32 cellular contexts compared by ENCODE assay signal in genomic region chr1:15706751-15707150, GRCh38. TPM values are rescaled to one million over a fixed set of nuclear protein-coding genes. Genes with fewer than 3 reads are reported as not detected.
DNase-seq lines count a peak whose midpoint lies in the region; ATAC-seq and TF ChIP-seq lines count a peak whose summit lies in the region.
"Had no signal": no experiment of that assay in that cellular context is flagged by ENCODE, and none has a peak within 500 bp of the region (broad histone marks: within the 10 kb centered on the region; RNA-seq: fewer than 3 reads in every experiment).

No MANE protein-coding gene starts in this region.

- TF ChIP-seq CTCF in lower lobe of right lung (IDR thresholded peaks at IDR 0.05), result no peak

- H3K9ac ChIP-seq in trophoblast cell (ENCODE audit: low read length), result no peak overlapping the region
- H3K9ac ChIP-seq: neural progenitor cell had no signal

- H3K9me3 Mint-ChIP-seq in activated CD8-positive, alpha-beta T cell treated with anti-CD3 and anti-CD28 coated beads, Interleukin-2, amount 10 ng/mL, durations not matched to agents 7 days and 5 days (ENCODE audit: insufficient read depth), result no peaks in the 10 kb centered on the region
- H3K9me3 Mint-ChIP-seq: activated CD8-positive, alpha-beta T cell treated with anti-CD3 and anti-CD28 coated beads for 36 hours; activated naive CD4-positive, alpha-beta T cell treated with anti-CD3 and anti-CD28 coated beads, Interleukin-2, amount 50 U/mL, for 24 hours; activated T-helper 2 cell treated with anti-CD3 and anti-CD28 coated beads, Interferon-gamma antibody, Interleukin-2, Interleukin-4, amounts not matched to agents 10 μg/mL and 5 μg/mL and 100 μg/mL, durations not matched to agents 14 hours and 24 hours and 36 hours; IgD-negative memory B cell; neural progenitor cell had no signal

- H2AK5ac ChIP-seq in trophoblast cell (ENCODE audit: low read length), result no peak overlapping the region

- peak; percentile 11 for ATAC-seq in Right ventricle myocardium inferior
- peak; percentile 81 to 90 for ATAC-seq in lower lobe of right lung
- ATAC-seq in activated CD4-positive, CD25-positive, alpha-beta regulatory T cell treated with anti-CD3 and anti-CD28 coated beads, Interleukin-2, amount 50 U/mL, for 24 hours, result no peak
- no peak for ATAC-seq in activated CD8-positive, alpha-beta T cell treated with anti-CD3 and anti-CD28 coated beads, Interleukin-2, amount 10 ng/mL, durations not matched to agents 7 days and 5 days
- no peak for ATAC-seq in HG03097 (IDR thresholded peaks at IDR 0.05; ENCODE audit: low FRiP score, unreplicated experiment)
- ATAC-seq: activated CD4-positive, alpha-beta T cell treated with anti-CD3 and anti-CD28 coated beads for 36 hours; activated CD8-positive, alpha-beta T cell treated with anti-CD3 and anti-CD28 coated beads for 36 hours; right cardiac atrium had no signal

- intact Hi-C loops in Right ventricle myocardium inferior (cut with DNase I), result no loop called here
- intact Hi-C loops in cardiac septum (cut with DNase I), result no loop called here
- intact Hi-C loops in lower lobe of right lung (cut with DNase I), result no loop called here

- H3K9me3 ChIP-seq in lower lobe of right lung, result no peaks in the 10 kb centered on the region
- peaks cover 3% of the 10 kb centered on the region for H3K9me3 ChIP-seq in trophoblast cell (ENCODE audit: insufficient read depth, low read depth, low read length)
- H3K9me3 ChIP-seq: Peyer's patch, tibial artery had no signal

- CTCF ChIA-PET in activated CD8-positive, alpha-beta T cell treated with anti-CD3 and anti-CD28 coated beads, Interleukin-2, amount 10 ng/mL, durations not matched to agents 7 days and 5 days (lab: Charles Lee), result no interaction called here

- no peak overlapping the region for H3K27ac Mint-ChIP-seq in activated CD8-positive, alpha-beta T cell treated with anti-CD3 and anti-CD28 coated beads, Interleukin-2, amount 10 ng/mL, durations not matched to agents 7 days and 5 days
- H3K27ac Mint-ChIP-seq: activated CD4-positive, alpha-beta T cell treated with anti-CD3 and anti-CD28 coated beads for 36 hours; activated CD8-positive, alpha-beta T cell treated with anti-CD3 and anti-CD28 coated beads for 36 hours; activated naive CD4-positive, alpha-beta T cell treated with anti-CD3 and anti-CD28 coated beads, Interleukin-2, amount 50 U/mL, for 24 hours; activated T-helper 2 cell treated with anti-CD3 and anti-CD28 coated beads, Interferon-gamma antibody, Interleukin-2, Interleukin-4, amounts not matched to agents 10 μg/mL and 5 μg/mL and 100 μg/mL, durations not matched to agents 14 hours and 24 hours and 36 hours; neural progenitor cell had no signal

- no peak overlapping the region for H3K23ac ChIP-seq in trophoblast cell (ENCODE audit: low read length)

- H2AFZ ChIP-seq in trophoblast cell (ENCODE audit: insufficient read depth, low read length, poor library complexity), result no peak overlapping the region
- H2AFZ ChIP-seq: neural progenitor cell had no signal

- H3K27me3 ChIP-seq in lower lobe of right lung (ENCODE audit: low read depth) (no peaks in the 10 kb centered on the region), trophoblast cell (ENCODE audit: insufficient read depth, low read length) (no peaks in the 10 kb centered on the region)
- H3K27me3 ChIP-seq: neural progenitor cell, Peyer's patch, tibial artery had no signal

- H3K14ac ChIP-seq in trophoblast cell (ENCODE audit: low read length), result no peak overlapping the region

- H3K4me3 Mint-ChIP-seq in activated CD8-positive, alpha-beta T cell treated with anti-CD3 and anti-CD28 coated beads, Interleukin-2, amount 10 ng/mL, durations not matched to agents 7 days and 5 days, result no peak overlapping the region
- H3K4me3 Mint-ChIP-seq: activated CD4-positive, alpha-beta T cell treated with anti-CD3 and anti-CD28 coated beads for 36 hours; activated CD8-positive, alpha-beta T cell treated with anti-CD3 and anti-CD28 coated beads for 36 hours; activated naive CD4-positive, alpha-beta T cell treated with anti-CD3 and anti-CD28 coated beads, Interleukin-2, amount 50 U/mL, for 24 hours; CD4-positive, CD25-positive, alpha-beta regulatory T cell; IgD-negative memory B cell; neural progenitor cell had no signal

- WGBS in trophoblast cell (ENCODE audit: extremely low coverage, insufficient coverage, insufficient read length), result no CpG with 5 or more reads among the region's 7 CpGs

- no peak overlapping the region for H2BK5ac ChIP-seq in trophoblast cell (ENCODE audit: low read depth, low read length, poor library complexity)

- DNase-seq in Right ventricle myocardium inferior (ENCODE audit: missing footprints), result no peak
- DNase-seq in cardiac septum (ENCODE audit: low spot score), result no peak
- peak; percentile 79 for DNase-seq in lower lobe of right lung
- peak; percentile 71 to 84 for DNase-seq in trophoblast cell
- no peak for DNase-seq in activated CD8-positive, alpha-beta T cell treated with anti-CD3 and anti-CD28 coated beads, Interleukin-2, amount 10 ng/mL, durations not matched to agents 7 days and 5 days
- no peak for DNase-seq in GF-D8 (lab: John Stamatoyannopoulos, UW)
- DNase-seq: activated CD4-positive, alpha-beta T cell treated with anti-CD3 and anti-CD28 coated beads for 36 hours; activated CD8-positive, alpha-beta T cell treated with anti-CD3 and anti-CD28 coated beads for 36 hours; CD4-positive, CD25-positive, alpha-beta regulatory T cell; cortex of kidney; DMS79 treated with DMSO at 0.1 percent for 48 hours; effector memory CD4-positive, alpha-beta T cell; GDM1; glutamatergic neuron; NCI-H146; NCI-H226; NCI-H82; Peyer's patch; stimulated activated CD4-positive, alpha-beta T cell treated with anti-CD3 and anti-CD28 coated beads, Interleukin-12 subunit alpha, Interleukin-12 subunit beta, amount 100 ng/mL, for 4 hours; stimulated activated CD4-positive, alpha-beta T cell treated with anti-CD3 and anti-CD28 coated beads, Interleukin-2, amount 100 ng/mL, for 48 hours; tibial artery had no signal

- H4K91ac ChIP-seq in trophoblast cell (ENCODE audit: low read depth, low read length), result no peak overlapping the region

- peak overlapping the region; percentile 59 for H3K27ac ChIP-seq in lower lobe of right lung
- H3K27ac ChIP-seq in trophoblast cell (ENCODE audit: low read depth, low read length), result no peak overlapping the region
- H3K27ac ChIP-seq: neural progenitor cell had no signal

- H3K79me1 ChIP-seq in trophoblast cell (ENCODE audit: low read length), result no peaks in the 10 kb centered on the region

- H3K27me3 Mint-ChIP-seq in activated CD8-positive, alpha-beta T cell treated with anti-CD3 and anti-CD28 coated beads, Interleukin-2, amount 10 ng/mL, durations not matched to agents 7 days and 5 days (ENCODE audit: low read depth), result no peaks in the 10 kb centered on the region
- H3K27me3 Mint-ChIP-seq: activated CD4-positive, alpha-beta T cell treated with anti-CD3 and anti-CD28 coated beads for 36 hours; activated CD8-positive, alpha-beta T cell treated with anti-CD3 and anti-CD28 coated beads for 36 hours; activated naive CD4-positive, alpha-beta T cell treated with anti-CD3 and anti-CD28 coated beads, Interleukin-2, amount 50 U/mL, for 24 hours; CD4-positive, CD25-positive, alpha-beta regulatory T cell; IgD-negative memory B cell had no signal

- no peak overlapping the region for H3K18ac ChIP-seq in trophoblast cell (ENCODE audit: low read length)

- H3K36me3 Mint-ChIP-seq in activated CD8-positive, alpha-beta T cell treated with anti-CD3 and anti-CD28 coated beads, Interleukin-2, amount 10 ng/mL, durations not matched to agents 7 days and 5 days (ENCODE audit: low read depth), result peaks cover 11% of the 10 kb centered on the region

- no peak overlapping the region for H2BK120ac ChIP-seq in trophoblast cell (ENCODE audit: insufficient read depth, low read length, poor library complexity)

- H3K79me2 ChIP-seq in trophoblast cell (ENCODE audit: control insufficient read depth, insufficient read depth, low read length, poor library complexity), result peaks cover 2% of the 10 kb centered on the region

- H4K8ac ChIP-seq in trophoblast cell (ENCODE audit: low read depth, low read length), result no peak overlapping the region

- POLR2A ChIA-PET in activated CD8-positive, alpha-beta T cell treated with anti-CD3 and anti-CD28 coated beads, Interleukin-2, amount 10 ng/mL, durations not matched to agents 7 days and 5 days (lab: Charles Lee), result interaction anchor here (1.2 kb wide), 1 partner anchor 10 kb away, joined by 3 read pairs; no protein-coding TSS in a partner anchor

- no peak overlapping the region for H3K4me2 ChIP-seq in trophoblast cell (ENCODE audit: low read length)
- H3K4me2 ChIP-seq: neural progenitor cell had no signal

- no peak overlapping the region for H4K12ac ChIP-seq in trophoblast cell (ENCODE audit: low read depth, low read length)

- no peaks in the 10 kb centered on the region for H3K4me1 Mint-ChIP-seq in activated CD8-positive, alpha-beta T cell treated with anti-CD3 and anti-CD28 coated beads, Interleukin-2, amount 10 ng/mL, durations not matched to agents 7 days and 5 days (ENCODE audit: low read depth)

- H3K36me3 ChIP-seq in lower lobe of right lung (peaks cover 10% of the 10 kb centered on the region), trophoblast cell (ENCODE audit: control insufficient read depth in 1 of 2, insufficient read depth in 2 of 2, low read length in 2 of 2) (peaks cover 19% of the 10 kb centered on the region in 2 experiments)
- H3K36me3 ChIP-seq: neural progenitor cell had no signal

- peak overlapping the region; percentile 21 for H3K4ac ChIP-seq in trophoblast cell (ENCODE audit: low read depth, low read length)

- H2BK12ac ChIP-seq in trophoblast cell (ENCODE audit: low read length), result no peak overlapping the region

- H3K4me1 ChIP-seq in lower lobe of right lung (peaks cover 57% of the 10 kb centered on the region), trophoblast cell (ENCODE audit: control insufficient read depth in 1 of 2, insufficient read depth in 2 of 2, low read length in 2 of 2) (peaks cover 2 to 8% of the 10 kb centered on the region in 2 experiments)
- H3K4me1 ChIP-seq: neural progenitor cell had no signal

- H3K4me3 ChIP-seq in lower lobe of right lung (no peak overlapping the region), trophoblast cell (ENCODE audit: low read depth, low read length) (no peak overlapping the region)
- H3K4me3 ChIP-seq: neural progenitor cell, Peyer's patch, tibial artery had no signal

RNA-seq across cellular contexts. Expression of gene PLEKHM2, which starts 22.6 kb away (rescaled TPM):
- total RNA-seq in Right ventricle myocardium inferior (91.4 TPM), cardiac septum (93.1 TPM), lower lobe of right lung (80.4 TPM)
- polyA plus RNA-seq in trophoblast cell (2013), result 53.4 and 55.2 TPM in 2 replicates
- total RNA-seq in activated CD8-positive, alpha-beta T cell treated with anti-CD3 and anti-CD28 coated beads, Interleukin-2, amount 10 ng/mL, durations not matched to agents 7 days and 5 days, result 10 to 100 TPM; 51.0 to 52.6 TPM

RNA-seq across cellular contexts. Expression of gene SLC25A34, which starts 29.3 kb away (rescaled TPM):
- 57.2 TPM for total RNA-seq in Right ventricle myocardium inferior
- total RNA-seq in cardiac septum, result 2.9 TPM
- total RNA-seq in lower lobe of right lung, result 3.5 TPM
- polyA plus RNA-seq in trophoblast cell (2013), result 0.42 and 0.44 TPM in 2 replicates
- 1 to 10 TPM; 1.6 TPM for total RNA-seq in activated CD8-positive, alpha-beta T cell treated with anti-CD3 and anti-CD28 coated beads, Interleukin-2, amount 10 ng/mL, durations not matched to agents 7 days and 5 days
- total RNA-seq: A172, HT-29 had no signal
- polyA plus RNA-seq: CD4-positive, CD25-positive, alpha-beta regulatory T cell; IgD-negative memory B cell had no signal

RNA-seq across cellular contexts. Expression of gene TMEM82, which starts 35.5 kb away (rescaled TPM):
- total RNA-seq in Right ventricle myocardium inferior, result not detected
- total RNA-seq in cardiac septum, result not detected
- total RNA-seq in lower lobe of right lung, result not detected
- 0.06 and 0.08 TPM in 2 replicates for polyA plus RNA-seq in trophoblast cell (2013)
- not detected for total RNA-seq in activated CD8-positive, alpha-beta T cell treated with anti-CD3 and anti-CD28 coated beads, Interleukin-2, amount 10 ng/mL, durations not matched to agents 7 days and 5 days
- total RNA-seq: A172; activated CD4-positive, alpha-beta T cell treated with anti-CD3 and anti-CD28 coated beads for 36 hours; activated CD8-positive, alpha-beta T cell treated with anti-CD3 and anti-CD28 coated beads for 36 hours; activated T-helper 2 cell treated with anti-CD3 and anti-CD28 coated beads, Interferon-gamma antibody, Interleukin-2, Interleukin-4, amounts not matched to agents 10 μg/mL and 5 μg/mL and 100 μg/mL, durations not matched to agents 14 hours and 24 hours and 36 hours; CD4-positive, CD25-positive, alpha-beta regulatory T cell; epithelial cell of proximal tubule; HT-29; mononuclear cell; right cardiac atrium had no signal
- polyA plus RNA-seq: CD4-positive, CD25-positive, alpha-beta regulatory T cell; IgD-negative memory B cell; right cardiac atrium had no signal

RNA-seq across cellular contexts. Expression of gene FBLIM1, which starts 51.8 kb away (rescaled TPM):
- total RNA-seq in Right ventricle myocardium inferior (97.6 TPM), cardiac septum (40.6 TPM), lower lobe of right lung (20.1 TPM)
- polyA plus RNA-seq in trophoblast cell (2013), result 88.4 and 91.1 TPM in 2 replicates
- not detected for total RNA-seq in activated CD8-positive, alpha-beta T cell treated with anti-CD3 and anti-CD28 coated beads, Interleukin-2, amount 10 ng/mL, durations not matched to agents 7 days and 5 days
- total RNA-seq: activated CD8-positive, alpha-beta T cell treated with anti-CD3 and anti-CD28 coated beads for 36 hours; activated T-helper 2 cell treated with anti-CD3 and anti-CD28 coated beads, Interferon-gamma antibody, Interleukin-2, Interleukin-4, amounts not matched to agents 10 μg/mL and 5 μg/mL and 100 μg/mL, durations not matched to agents 14 hours and 24 hours and 36 hours; CD4-positive, CD25-positive, alpha-beta regulatory T cell; mononuclear cell had no signal
- polyA plus RNA-seq: IgD-negative memory B cell had no signal

Comparison
In these comparisons a context has a peak if more than half of its experiments do, and no peak if none do; other contexts are left out.
1. RNA of gene SLC25A34, which starts 29.3 kb away (total RNA-seq): 57.2 TPM in Right ventricle myocardium inferior (single experiment); 3.5 TPM in lower lobe of right lung (single experiment), 2.9 TPM in cardiac septum (single experiment) and 1.6 TPM in activated CD8-positive, alpha-beta T cell treated with anti-CD3 and anti-CD28 coated beads, Interleukin-2, amount 10 ng/mL, durations not matched to agents 7 days and 5 days; every median in the first group is over 10 times any median in the second.
2. ATAC-seq: peak in Right ventricle myocardium inferior (single experiment) and lower lobe of right lung (2 of 2); none in activated CD4-positive, CD25-positive, alpha-beta regulatory T cell treated with anti-CD3 and anti-CD28 coated beads, Interleukin-2, amount 50 U/mL, for 24 hours (0 of 2), activated CD8-positive, alpha-beta T cell treated with anti-CD3 and anti-CD28 coated beads, Interleukin-2, amount 10 ng/mL, durations not matched to agents 7 days and 5 days (single experiment) and HG03097 (single experiment).
3. DNase-seq: peak in lower lobe of right lung (single experiment) and trophoblast cell (2 of 2); none in Right ventricle myocardium inferior (single experiment), cardiac septum (single experiment), activated CD8-positive, alpha-beta T cell treated with anti-CD3 and anti-CD28 coated beads, Interleukin-2, amount 10 ng/mL, durations not matched to agents 7 days and 5 days (single experiment) and GF-D8 (single experiment).